In the genomic region with DNA sequence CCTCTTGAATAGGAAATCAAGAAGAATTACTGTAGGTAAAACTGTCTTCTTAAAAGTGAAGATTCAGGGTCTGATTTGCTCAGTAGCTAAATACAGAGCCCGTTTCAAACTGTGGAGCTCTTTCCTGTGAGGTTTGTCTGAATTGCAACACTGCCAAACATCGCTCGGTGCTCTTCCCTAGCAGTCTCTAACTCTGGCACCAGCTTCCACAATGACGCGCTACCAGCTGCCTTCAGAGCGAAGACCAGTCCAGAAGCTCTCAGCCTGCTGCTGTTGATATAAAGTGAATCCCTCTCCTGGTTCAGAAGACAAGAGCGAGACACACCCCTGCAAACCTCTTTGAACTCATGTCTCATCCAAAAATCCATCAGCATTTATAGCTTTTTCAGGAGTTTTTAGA, we compare ENCODE assay signal across 18 cellular contexts.
DNase-seq lines count a peak whose midpoint lies in the region; ATAC-seq and TF ChIP-seq lines count a peak whose summit lies in the region.
"Had no signal": no experiment of that assay in that cellular context is flagged by ENCODE, and none has a peak within 500 bp of the region (broad histone marks: within the 10 kb centered on the region; RNA-seq: fewer than 3 reads in every experiment).

No MANE protein-coding gene starts in this region.

- no peaks in the 10 kb centered on the region for H3K4me1 ChIP-seq in right atrium auricular region
- peaks cover 0 to 2% of the 10 kb centered on the region in 2 donors for H3K4me1 ChIP-seq in neuronal stem cell (ENCODE audit: control insufficient read depth in 2 of 2, insufficient read depth in 1 of 2, low read depth in 1 of 2, low read length in 2 of 2)
- H3K4me1 ChIP-seq: gastrocnemius medialis had no signal

- H3K18ac ChIP-seq in neuronal stem cell (ENCODE audit: low read length): peak overlapping the region; percentile 15

- ATAC-seq in Right ventricle myocardium inferior (peak; percentile 76), GM21529 (IDR thresholded peaks at IDR 0.05; ENCODE audit: unreplicated experiment) (no peak)
- ATAC-seq in activated T-cell treated with anti-CD3 and anti-CD28 coated beads, Interleukin-2, amount 50 U/mL, for 72 hours (replicated peaks in 1 of 2): no peak
- ATAC-seq: gastrocnemius medialis had no signal

- H3K4me3 Mint-ChIP-seq in activated T-cell treated with anti-CD3 and anti-CD28 coated beads, Interleukin-2, amount 50 U/mL, for 72 hours: no peak overlapping the region
- H3K4me3 Mint-ChIP-seq: activated naive CD8-positive, alpha-beta T cell treated with anti-CD3 and anti-CD28 coated beads for 36 hours; activated T-helper 1 cell treated with anti-CD3 and anti-CD28 coated beads, Interleukin-12 subunit alpha, Interleukin-12 subunit beta, Interleukin-2, Interleukin-4 antibody, amounts not matched to agents 30 ng/mL and 10 ng/mL and 1 ng/mL, durations not matched to agents 14 hours and 24 hours and 36 hours; CD4-positive, CD25-positive, alpha-beta regulatory T cell; naive B cell had no signal

- H3K4me1 Mint-ChIP-seq in activated T-cell treated with anti-CD3 and anti-CD28 coated beads, Interleukin-2, amount 50 U/mL, for 72 hours (ENCODE audit: low read depth): no peaks in the 10 kb centered on the region
- H3K4me1 Mint-ChIP-seq: activated naive CD8-positive, alpha-beta T cell treated with anti-CD3 and anti-CD28 coated beads for 36 hours; CD4-positive, CD25-positive, alpha-beta regulatory T cell; naive B cell had no signal

- no peak overlapping the region for H4K91ac ChIP-seq in neuronal stem cell (ENCODE audit: low read depth, low read length, poor library complexity)

- no peak overlapping the region for H3K23ac ChIP-seq in neuronal stem cell (ENCODE audit: low read depth, low read length, poor library complexity)

- no peak overlapping the region for H3K9ac ChIP-seq in neuronal stem cell (ENCODE audit: low read depth, low read length, poor library complexity)

- TF ChIP-seq CTCF in right atrium auricular region (IDR thresholded peaks at IDR 0.05): no peak

- H2BK5ac ChIP-seq in neuronal stem cell (ENCODE audit: low read length): no peak overlapping the region

- no peaks in the 10 kb centered on the region for H3K79me1 ChIP-seq in neuronal stem cell (ENCODE audit: low read depth, low read length)

- H2AFZ ChIP-seq in neuronal stem cell (ENCODE audit: low read length): peak overlapping the region; percentile 42

- H3K36me3 ChIP-seq in right atrium auricular region (no peaks in the 10 kb centered on the region), neuronal stem cell (replicated peaks in 1 of 2; ENCODE audit: control insufficient read depth in 2 of 2, insufficient read depth in 2 of 2, low read length in 2 of 2) (no peaks in the 10 kb centered on the region)
- H3K36me3 ChIP-seq: gastrocnemius medialis had no signal

- intact Hi-C loops in Right ventricle myocardium inferior (cut with DNase I) (no loop called here), head of caudate nucleus (cut with DNase I) (no loop called here)

- no peaks in the 10 kb centered on the region for H3K9me3 ChIP-seq in right atrium auricular region
- no peaks in the 10 kb centered on the region for H3K9me3 ChIP-seq in neuronal stem cell (replicated peaks in 1 of 2; ENCODE audit: control insufficient read depth in 2 of 2, insufficient read depth in 1 of 2, low read depth in 1 of 2, low read length in 2 of 2)
- H3K9me3 ChIP-seq: gastrocnemius medialis had no signal

- H3K4me2 ChIP-seq in neuronal stem cell (ENCODE audit: insufficient read depth, low read length, poor library complexity, severe bottlenecking): no peak overlapping the region

- H3K9me3 Mint-ChIP-seq in activated T-cell treated with anti-CD3 and anti-CD28 coated beads, Interleukin-2, amount 50 U/mL, for 72 hours: peaks cover 2 to 6% of the 10 kb centered on the region in 2 donors
- H3K9me3 Mint-ChIP-seq: activated T-helper 1 cell treated with anti-CD3 and anti-CD28 coated beads, Interleukin-12 subunit alpha, Interleukin-12 subunit beta, Interleukin-2, Interleukin-4 antibody, amounts not matched to agents 30 ng/mL and 10 ng/mL and 1 ng/mL, durations not matched to agents 14 hours and 24 hours and 36 hours had no signal

- no peak overlapping the region for H2AK5ac ChIP-seq in neuronal stem cell (ENCODE audit: low read depth, low read length)

- H3K27me3 Mint-ChIP-seq in activated T-cell treated with anti-CD3 and anti-CD28 coated beads, Interleukin-2, amount 50 U/mL, for 72 hours (ENCODE audit: low read depth): no peaks in the 10 kb centered on the region
- H3K27me3 Mint-ChIP-seq: activated naive CD8-positive, alpha-beta T cell treated with anti-CD3 and anti-CD28 coated beads for 36 hours; CD4-positive, CD25-positive, alpha-beta regulatory T cell; naive B cell; progenitor cell of endocrine pancreas had no signal

- H3K27ac Mint-ChIP-seq in activated T-cell treated with anti-CD3 and anti-CD28 coated beads, Interleukin-2, amount 50 U/mL, for 72 hours: no peak overlapping the region
- H3K27ac Mint-ChIP-seq: activated naive CD8-positive, alpha-beta T cell treated with anti-CD3 and anti-CD28 coated beads for 36 hours; activated T-helper 1 cell treated with anti-CD3 and anti-CD28 coated beads, Interleukin-12 subunit alpha, Interleukin-12 subunit beta, Interleukin-2, Interleukin-4 antibody, amounts not matched to agents 30 ng/mL and 10 ng/mL and 1 ng/mL, durations not matched to agents 14 hours and 24 hours and 36 hours; CD4-positive, CD25-positive, alpha-beta regulatory T cell; naive B cell; progenitor cell of endocrine pancreas had no signal

- H3K4ac ChIP-seq in neuronal stem cell (ENCODE audit: low read length): no peak overlapping the region

- H3K27me3 ChIP-seq in right atrium auricular region (no peaks in the 10 kb centered on the region), neuronal stem cell (ENCODE audit: control insufficient read depth in 3 of 3, insufficient read depth in 3 of 3, low read depth in 1 of 3, low read length in 3 of 3) (no peaks in the 10 kb centered on the region)
- H3K27me3 ChIP-seq: gastrocnemius medialis had no signal

- peak; percentile 76 for DNase-seq in Right ventricle myocardium inferior (ENCODE audit: missing footprints)
- DNase-seq in right atrium auricular region (ENCODE audit: low spot score): no peak
- DNase-seq in head of caudate nucleus: peak in 36 of 42 donors; percentile 11 to 71 (median 48)
- DNase-seq in neuronal stem cell (ENCODE audit: low spot score): no peak
- DNase-seq in activated T-cell treated with anti-CD3 and anti-CD28 coated beads, Interleukin-2, amount 50 U/mL, for 72 hours: no peak
- no peak for DNase-seq in mesenteric fat pad (ENCODE audit: low spot score)
- DNase-seq in amniotic stem cell (lab: John Stamatoyannopoulos, UW): no peak
- DNase-seq: activated CD8-positive, alpha-beta memory T cell treated with anti-CD3 and anti-CD28 coated beads for 24 hours; activated naive CD8-positive, alpha-beta T cell treated with anti-CD3 and anti-CD28 coated beads for 36 hours; CD4-positive, CD25-positive, alpha-beta regulatory T cell; DMS53; gastrocnemius medialis; naive B cell; NCI-H187; NCI-H510A had no signal

- H3K27ac ChIP-seq in right atrium auricular region (no peak overlapping the region), neuronal stem cell (replicated peaks; ENCODE audit: low read length) (no peak overlapping the region)
- H3K27ac ChIP-seq: gastrocnemius medialis had no signal

- H2BK15ac ChIP-seq in neuronal stem cell (ENCODE audit: low read length): no peak overlapping the region

- H3K14ac ChIP-seq in neuronal stem cell (ENCODE audit: low read length): no peak overlapping the region

- no peak overlapping the region for H3K4me3 ChIP-seq in right atrium auricular region
- no peak overlapping the region for H3K4me3 ChIP-seq in neuronal stem cell (ENCODE audit: low read length in 2 of 2)
- H3K4me3 ChIP-seq: gastrocnemius medialis had no signal

- H4K8ac ChIP-seq in neuronal stem cell (ENCODE audit: low read depth, low read length): no peak overlapping the region

- H2BK120ac ChIP-seq in neuronal stem cell (ENCODE audit: low read depth, low read length): no peak overlapping the region

- H3K36me3 Mint-ChIP-seq in activated T-cell treated with anti-CD3 and anti-CD28 coated beads, Interleukin-2, amount 50 U/mL, for 72 hours (ENCODE audit: insufficient read depth in 2 of 2): peaks cover 0 to 2% of the 10 kb centered on the region in 2 donors
- H3K36me3 Mint-ChIP-seq: activated naive CD8-positive, alpha-beta T cell treated with anti-CD3 and anti-CD28 coated beads for 36 hours; CD4-positive, CD25-positive, alpha-beta regulatory T cell; naive B cell had no signal

- no peak overlapping the region for H2BK12ac ChIP-seq in neuronal stem cell (ENCODE audit: low read length)

- WGBS in neuronal stem cell (ENCODE audit: extremely low coverage in 2 of 2, insufficient read length in 2 of 2, insufficient replicate concordance in 1 of 2), 2 donors: no CpG with 5 or more reads among the region's 7 CpGs

Comparison
In these comparisons a context has a peak if more than half of its experiments do, and no peak if none do; other contexts are left out.
1. DNase-seq: peak in Right ventricle myocardium inferior (single experiment) and head of caudate nucleus (36 of 42); none in right atrium auricular region (single experiment), neuronal stem cell (single experiment), activated T-cell treated with anti-CD3 and anti-CD28 coated beads, Interleukin-2, amount 50 U/mL, for 72 hours (0 of 2), mesenteric fat pad (single experiment) and amniotic stem cell (single experiment).